In genomic region chr6:136254851-136255466, GRCh38 we compare ENCODE assay signal across 15 cellular contexts. TPM values are rescaled to one million over a fixed set of nuclear protein-coding genes. Genes with fewer than 3 reads are reported as not detected.
DNase-seq lines count a peak whose midpoint lies in the region; ATAC-seq and TF ChIP-seq lines count a peak whose summit lies in the region.
"Had no signal": no experiment of that assay in that cellular context is flagged by ENCODE, and none has a peak within 500 bp of the region (broad histone marks: within the 10 kb centered on the region; RNA-seq: fewer than 3 reads in every experiment).

No MANE protein-coding gene starts in this region.

- no peak overlapping the region for H3K27ac ChIP-seq in HEK293 (ENCODE audit: extremely low read depth, low read depth, low read length)

- H3K27me3 Mint-ChIP-seq in activated T-cell treated with anti-CD3 and anti-CD28 coated beads, Interleukin-2, amount 50 U/mL, for 24 hours = no peaks in the 10 kb centered on the region
- H3K27me3 Mint-ChIP-seq in immature natural killer cell (ENCODE audit: low read depth in 3 of 3) = peaks cover 3 to 12% (median 10%) of the 10 kb centered on the region in 3 donors

- no peaks in the 10 kb centered on the region for H3K9me3 Mint-ChIP-seq in activated T-cell treated with anti-CD3 and anti-CD28 coated beads, Interleukin-2, amount 50 U/mL, for 24 hours
- H3K9me3 Mint-ChIP-seq in immature natural killer cell = no peaks in the 10 kb centered on the region
- H3K9me3 Mint-ChIP-seq: CD14-positive monocyte, HFFc6 had no signal

- H3K4me1 ChIP-seq in HEK293 (ENCODE audit: control insufficient read depth, insufficient read depth, low read length) = peaks cover 9% of the 10 kb centered on the region; the same call in 1 of the 2 replicates

- POLR2A ChIA-PET in HEK293 (lab: Yijun Ruan, JAX) = interaction anchor here (7.0 kb wide), 1 partner anchor 34 kb away, joined by 80 read pairs; the partner anchor contains the start of gene BCLAF1

- no peaks in the 10 kb centered on the region for H3K9me3 ChIP-seq in HEK293 (ENCODE audit: control insufficient read depth, insufficient read depth, low read depth, low read length)
- H3K9me3 ChIP-seq: MG63, SK-N-SH had no signal

- ATAC-seq in HG03159 (IDR thresholded peaks at IDR 0.05; ENCODE audit: unreplicated experiment) (no peak), GM21515 (IDR thresholded peaks at IDR 0.05; ENCODE audit: unreplicated experiment) (no peak)

- no peak for TF ChIP-seq CTCF in HEK293 (tag by site-specific recombination; IDR thresholded peaks at IDR 0.05)

- no peak overlapping the region for H3K4me3 ChIP-seq in HEK293 (ENCODE audit: low read depth, low read length)
- H3K4me3 ChIP-seq: MG63 had no signal

- CTCF ChIA-PET in HEK293 (lab: Yijun Ruan, JAX) = interaction anchor here (0.5 to 3.8 kb wide), 3 partner anchors 63 to 1335 kb away, joined by 3 to 22 read pairs (median 3); no protein-coding TSS in a partner anchor

- DNase-seq in activated T-cell treated with anti-CD3 and anti-CD28 coated beads, Interleukin-2, amount 50 U/mL, for 24 hours = no peak
- no peak for DNase-seq in activated T-cell treated with anti-CD3 and anti-CD28 coated beads, Interleukin-2, amount 50 U/mL, for 1 hour
- no peak for DNase-seq in immature natural killer cell
- DNase-seq: COR-L47, EL, HFFc6, MG63, NCI-H187 treated with DMSO at 0.1 percent for 48 hours, Right ventricle myocardium superior, SK-N-SH had no signal

- H3K36me3 Mint-ChIP-seq in activated T-cell treated with anti-CD3 and anti-CD28 coated beads, Interleukin-2, amount 50 U/mL, for 24 hours (ENCODE audit: low read depth) = peaks cover 55% of the 10 kb centered on the region
- peaks cover 0 to 7% (median 3%) of the 10 kb centered on the region in 3 donors for H3K36me3 Mint-ChIP-seq in immature natural killer cell

- peaks cover 39% of the 10 kb centered on the region for H3K4me1 Mint-ChIP-seq in activated T-cell treated with anti-CD3 and anti-CD28 coated beads, Interleukin-2, amount 50 U/mL, for 24 hours (ENCODE audit: low read depth)
- peaks cover 16 to 29% of the 10 kb centered on the region in 2 donors for H3K4me1 Mint-ChIP-seq in immature natural killer cell

- peaks cover 34% of the 10 kb centered on the region in 2 experiments for H3K36me3 ChIP-seq in HEK293 (ENCODE audit: control insufficient read depth in 2 of 2, insufficient read depth in 1 of 2, low read length in 2 of 2)

- H3K27ac Mint-ChIP-seq in activated T-cell treated with anti-CD3 and anti-CD28 coated beads, Interleukin-2, amount 50 U/mL, for 24 hours = peak overlapping the region; percentile 67
- H3K27ac Mint-ChIP-seq in immature natural killer cell = peak overlapping the region in 4 of 6 donors; percentile 1 to 21 (median 7)
- H3K27ac Mint-ChIP-seq: CD14-positive monocyte, HFFc6 had no signal

- H3K4me3 Mint-ChIP-seq in activated T-cell treated with anti-CD3 and anti-CD28 coated beads, Interleukin-2, amount 50 U/mL, for 24 hours = no peak overlapping the region
- H3K4me3 Mint-ChIP-seq in immature natural killer cell = no peak overlapping the region
- H3K4me3 Mint-ChIP-seq: CD14-positive monocyte, HFFc6 had no signal

TF ChIP-seq in HEK293, 187 proteins besides CTCF, POLR2A, EP300 and RAD21:
- TF ChIP-seq, protein P1, sequence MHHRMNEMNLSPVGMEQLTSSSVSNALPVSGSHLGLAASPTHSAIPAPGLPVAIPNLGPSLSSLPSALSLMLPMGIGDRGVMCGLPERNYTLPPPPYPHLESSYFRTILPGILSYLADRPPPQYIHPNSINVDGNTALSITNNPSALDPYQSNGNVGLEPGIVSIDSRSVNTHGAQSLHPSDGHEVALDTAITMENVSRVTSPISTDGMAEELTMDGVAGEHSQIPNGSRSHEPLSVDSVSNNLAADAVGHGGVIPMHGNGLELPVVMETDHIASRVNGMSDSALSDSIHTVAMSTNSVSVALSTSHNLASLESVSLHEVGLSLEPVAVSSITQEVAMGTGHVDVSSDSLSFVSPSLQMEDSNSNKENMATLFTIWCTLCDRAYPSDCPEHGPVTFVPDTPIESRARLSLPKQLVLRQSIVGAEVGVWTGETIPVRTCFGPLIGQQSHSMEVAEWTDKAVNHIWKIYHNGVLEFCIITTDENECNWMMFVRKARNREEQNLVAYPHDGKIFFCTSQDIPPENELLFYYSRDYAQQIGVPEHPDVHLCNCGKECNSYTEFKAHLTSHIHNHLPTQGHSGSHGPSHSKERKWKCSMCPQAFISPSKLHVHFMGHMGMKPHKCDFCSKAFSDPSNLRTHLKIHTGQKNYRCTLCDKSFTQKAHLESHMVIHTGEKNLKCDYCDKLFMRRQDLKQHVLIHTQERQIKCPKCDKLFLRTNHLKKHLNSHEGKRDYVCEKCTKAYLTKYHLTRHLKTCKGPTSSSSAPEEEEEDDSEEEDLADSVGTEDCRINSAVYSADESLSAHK (tag by site-specific recombination; IDR thresholded peaks at IDR 0.05) = peak; percentile 61; the same call in 1 of the 2 replicates
- no peak for TF ChIP-seq SCRT1 (tag by site-specific recombination; IDR thresholded peaks at IDR 0.05; ENCODE audit: borderline replicate concordance)

TF ChIP-seq in PFSK-1, 5 proteins besides CTCF, POLR2A, EP300 and RAD21:
- no peak for TF ChIP-seq SIN3A (IDR thresholded peaks at IDR 0.05; ENCODE audit: borderline replicate concordance, insufficient read depth, low read length)
- peak; percentile 34 for TF ChIP-seq POLR2AphosphoS5 (IDR thresholded peaks at IDR 0.05; ENCODE audit: low read depth, low read length)

RNA-seq across cellular contexts. Expression of gene MTFR2, which starts 4.8 kb away (rescaled TPM):
- 7.4 TPM for polyA plus RNA-seq in PFSK-1 (2012; ENCODE audit: insufficient read length, low read depth)
- polyA plus RNA-seq in immature natural killer cell = under 1 TPM in 2 of 3 donors, not detected in 1; 0.51 to 0.62 TPM

RNA-seq across cellular contexts. Expression of gene BCLAF1, which starts 34.7 kb away (rescaled TPM):
- polyA plus RNA-seq in PFSK-1 (2012; ENCODE audit: insufficient read length, low read depth) = 29.4 TPM
- polyA plus RNA-seq in immature natural killer cell = 100 to 1,000 TPM in 1 of 3 donors, 10 to 100 TPM in 2; 69.9 to 113 (median 81.5) TPM
